Comparison of ENCODE assay signal across 8 cellular contexts in the genomic region with DNA sequence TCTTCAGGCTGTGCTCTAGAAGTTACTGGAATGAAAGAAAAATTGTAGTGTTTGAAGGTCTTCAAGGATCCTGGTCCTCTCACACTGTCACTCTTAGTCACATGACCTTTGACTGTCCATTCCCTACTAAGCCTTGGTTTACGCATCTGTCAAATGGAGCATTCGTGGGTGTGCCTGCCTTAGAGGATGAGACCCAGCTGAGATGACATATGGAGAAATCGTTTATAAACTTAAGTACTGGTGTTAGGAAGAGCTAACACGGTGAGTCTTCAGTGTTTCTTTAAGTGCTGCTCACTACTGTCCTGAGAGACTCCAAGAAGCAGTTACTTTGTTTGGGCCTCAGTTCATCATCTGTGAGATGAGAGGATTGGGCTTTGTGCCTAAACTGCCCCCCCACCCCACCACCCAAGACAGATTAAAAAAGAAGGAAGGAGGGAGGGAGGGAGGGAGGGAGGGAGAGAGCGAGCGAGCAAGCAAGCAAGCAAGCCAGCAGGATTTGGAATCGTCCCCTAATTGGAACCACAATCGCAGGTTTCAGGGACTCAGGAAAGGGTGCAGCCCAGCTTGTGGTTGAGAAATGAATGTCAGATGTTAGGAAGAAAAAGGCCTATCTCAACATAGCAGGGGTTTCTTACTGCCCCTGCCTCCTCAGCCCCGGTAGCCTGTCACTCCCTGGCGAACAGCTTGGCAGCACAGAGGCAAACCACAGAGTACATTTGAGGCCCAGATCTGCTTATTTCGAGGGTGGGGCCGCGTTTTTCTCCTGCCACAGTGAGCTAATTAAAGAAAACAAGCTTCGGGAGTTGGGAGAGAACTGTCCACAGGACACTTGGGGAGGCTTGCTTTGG. TPM values are rescaled to one million over a fixed set of nuclear protein-coding genes. Genes with fewer than 3 reads are reported as not detected.
A peak's percentile ranks its signal among the peaks of the same experiment; 100 is the strongest.
DNase-seq lines count a peak whose midpoint lies in the region; ATAC-seq and TF ChIP-seq lines count a peak whose summit lies in the region.

No MANE protein-coding gene starts in this region.

- dilution Hi-C loops in mammary epithelial cell (cut with HindIII; ENCODE audit: low sequenced_read_pairs) = loop anchor here (5.0 kb wide), 2 partner anchors 76 to 84 kb away; no protein-coding TSS in a partner anchor

- ATAC-seq in GM21528 (IDR thresholded peaks at IDR 0.05; ENCODE audit: low FRiP score, unreplicated experiment) = no peak
- ATAC-seq in GM18858 (IDR thresholded peaks at IDR 0.05; ENCODE audit: unreplicated experiment) = no peak
- ATAC-seq in HG03457 (IDR thresholded peaks at IDR 0.05; ENCODE audit: unreplicated experiment) = no peak
- ATAC-seq in GM21447 (IDR thresholded peaks at IDR 0.05; ENCODE audit: unreplicated experiment) = no peak

- peak overlapping the region; percentile 31 for H3K4me2 ChIP-seq in mammary epithelial cell (ENCODE audit: insufficient read depth, low read depth, low read length)

- H3K4me1 ChIP-seq in mammary epithelial cell (ENCODE audit: insufficient read depth, low read length) = peaks cover 43% of the 10 kb centered on the region
- H3K4me1 ChIP-seq in muscle layer of duodenum (ENCODE audit: control insufficient read depth in 1 of 2, insufficient read depth in 2 of 2, low read length in 2 of 2) = peaks cover 0 to 15% of the 10 kb centered on the region in 2 donors

- in situ Hi-C loops in mammary epithelial cell (cut with MboI; ENCODE audit: low sequenced_read_pairs in 2 of 2) = no loop called here

- WGBS in mammary epithelial cell (ENCODE audit: low coverage, missing lambda C conversion rate) = 68% methylated on average over 10 of the region's 14 CpGs

- DNase-seq in BJ (ENCODE audit: low read depth) = peak; percentile 69
- peak; percentile 62 for DNase-seq in OCI-M2 (lab: John Stamatoyannopoulos, UW; ENCODE audit: unreplicated experiment)
- peak; percentile 67 for DNase-seq in mammary epithelial cell

- intact Hi-C loops in mammary epithelial cell (cut with micrococcal nuclease) = no loop called here

- H3K4me3 ChIP-seq in BJ (ENCODE audit: low read depth, low read length) (no peak overlapping the region), mammary epithelial cell (replicated peaks in 1 of 3; ENCODE audit: insufficient read depth in 1 of 3, low read depth in 2 of 3, low read length in 3 of 3) (no peak overlapping the region), muscle layer of duodenum (ENCODE audit: low read depth in 1 of 2, low read length in 2 of 2) (no peak overlapping the region)

- no peak overlapping the region for H2AFZ ChIP-seq in mammary epithelial cell (ENCODE audit: low read depth, low read length)

- CTCF ChIA-PET in BJ (lab: Yijun Ruan, JAX) = interaction anchor here (0.6 to 0.9 kb wide), 3 partner anchors 39 to 161 kb away, joined by 3 to 5 read pairs (median 4); no protein-coding TSS in a partner anchor
- CTCF ChIA-PET in mammary epithelial cell (lab: Charles Lee; ENCODE audit: low non-redundant PET) = no interaction called here

- H3K36me3 ChIP-seq in BJ (ENCODE audit: control insufficient read depth, insufficient read depth, low read length) (peaks cover 17% of the 10 kb centered on the region), mammary epithelial cell (ENCODE audit: insufficient read depth, low read length) (peaks cover 19% of the 10 kb centered on the region), muscle layer of duodenum (ENCODE audit: control insufficient read depth in 1 of 2, insufficient read depth in 2 of 2, low read length in 2 of 2) (peaks cover 3 to 7% of the 10 kb centered on the region in 2 donors)

- peak overlapping the region; percentile 25 for H3K9ac ChIP-seq in mammary epithelial cell (ENCODE audit: insufficient read depth, low read length)

- no peaks in the 10 kb centered on the region for H4K20me1 ChIP-seq in mammary epithelial cell (ENCODE audit: insufficient read depth, low read length)

- POLR2A ChIA-PET in BJ (lab: Charles Lee) = interaction anchor here (0.6 to 0.7 kb wide), 5 partner anchors 9 to 111 kb away, joined by 3 to 5 read pairs (median 4); no protein-coding TSS in a partner anchor

- no peaks in the 10 kb centered on the region for H3K9me3 ChIP-seq in mammary epithelial cell (replicated peaks; ENCODE audit: insufficient read depth, low read length)
- H3K9me3 ChIP-seq in muscle layer of duodenum (ENCODE audit: control insufficient read depth in 1 of 2, low read length in 2 of 2) = no peaks in the 10 kb centered on the region

- no peaks in the 10 kb centered on the region for H3K27me3 ChIP-seq in BJ (ENCODE audit: control insufficient read depth, insufficient read depth, low read length)
- H3K27me3 ChIP-seq in mammary epithelial cell (ENCODE audit: insufficient read depth, low read length) = no peaks in the 10 kb centered on the region
- H3K27me3 ChIP-seq in muscle layer of duodenum (ENCODE audit: low read depth, low read length) = no peaks in the 10 kb centered on the region

- BruUV-seq in mammary epithelial cell (replicated peaks; lab: Mats Ljungman, UMichigan) = no TSS peak

- H3K27ac ChIP-seq in mammary epithelial cell (ENCODE audit: insufficient read depth, low read depth, low read length) (peak overlapping the region; percentile 52), muscle layer of duodenum (ENCODE audit: low read length) (peak overlapping the region; percentile 29)

- peaks cover 94% of the 10 kb centered on the region for H3K79me2 ChIP-seq in mammary epithelial cell (ENCODE audit: insufficient read depth, low read length)

- no peak for TF ChIP-seq CTCF in BJ (IDR thresholded peaks at IDR 0.05; ENCODE audit: insufficient read depth, low read depth, low read length)
- TF ChIP-seq CTCF in mammary epithelial cell (conservative IDR thresholded peaks at IDR 0.05 in 1 of 2, IDR thresholded peaks at IDR 0.05 in 1 of 2; ENCODE audit: extremely low read depth in 1 of 2, insufficient read depth in 1 of 2, low read depth in 1 of 2, low read length in 2 of 2) = no peak

RNA-seq across cellular contexts. Expression of gene SMAD3, which starts 32.7 kb away (rescaled TPM):
- polyA plus RNA-seq in BJ (2011; rRNA removed) (35.1 and 59.4 TPM in 2 replicates), mammary epithelial cell (29.2 TPM)
- 58.3 and 68.0 TPM in 2 replicates for polyA minus RNA-seq in BJ (2011; rRNA and poly(A)+ RNA removed)
- total RNA-seq in mammary epithelial cell = 10 to 100 TPM in 1 of 2 donors, 1 to 10 TPM in 1; 8.7 to 41.0 TPM
- 60.6 TPM for polyA minus RNA-seq in mammary epithelial cell
